Comparison of ENCODE assay signal across 7 cellular contexts in the genomic region with DNA sequence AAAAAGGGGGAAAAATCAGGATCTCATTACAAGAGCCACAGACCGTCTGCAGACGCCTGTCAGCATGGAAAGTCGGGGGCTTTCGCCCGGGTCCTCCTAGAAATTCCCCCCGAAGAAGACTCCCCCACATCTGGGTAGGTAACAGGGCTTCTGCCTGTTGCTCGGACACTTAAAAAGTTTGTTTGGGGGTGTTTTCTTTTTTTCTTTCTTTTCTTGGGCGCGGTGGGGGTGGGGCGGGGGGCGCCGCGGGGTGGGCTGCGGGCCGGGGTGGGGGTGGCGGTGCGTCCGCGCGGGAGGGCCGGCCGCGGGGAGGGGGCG.
DNase-seq lines count a peak whose midpoint lies in the region; ATAC-seq and TF ChIP-seq lines count a peak whose summit lies in the region.

No MANE protein-coding gene starts in this region.

- no peak for DNase-seq in cardiac fibroblast (ENCODE audit: low read depth in 2 of 2)
- DNase-seq in NCI-H2081 (lab: John Stamatoyannopoulos, UW) = no peak
- DNase-seq in activated CD4-positive, alpha-beta T cell treated with anti-CD3 and anti-CD28 coated beads for 48 hours = no peak

- no peaks in the 10 kb centered on the region for H3K36me3 Mint-ChIP-seq in nephron (ENCODE audit: low read depth)

- peaks cover 8% of the 10 kb centered on the region for H3K27me3 Mint-ChIP-seq in nephron (ENCODE audit: low read depth)

- H3K4me1 Mint-ChIP-seq in nephron = peaks cover 17% of the 10 kb centered on the region

- peak overlapping the region; percentile 84 to 97 for H3K4me3 ChIP-seq in cardiac fibroblast (replicated peaks in 1 of 2; ENCODE audit: low read depth in 2 of 2, low read length in 2 of 2)

- ATAC-seq in GM19397 (IDR thresholded peaks at IDR 0.05; ENCODE audit: unreplicated experiment) = peak; percentile 10
- peak; percentile 16 for ATAC-seq in HG03342 (IDR thresholded peaks at IDR 0.05; ENCODE audit: unreplicated experiment)
- no peak for ATAC-seq in HG03139 (IDR thresholded peaks at IDR 0.05; ENCODE audit: unreplicated experiment)

- peaks cover 2% of the 10 kb centered on the region for H3K9me3 Mint-ChIP-seq in nephron

- TF ChIP-seq CTCF in cardiac fibroblast (IDR thresholded peaks at IDR 0.05; ENCODE audit: low read depth, low read length) (no peak), nephron (IDR thresholded peaks at IDR 0.05; ENCODE audit: unreplicated experiment in 3 of 3) (no peak)

- peak overlapping the region; percentile 96 to 99 (median 97) for H3K27ac Mint-ChIP-seq in nephron

- peak overlapping the region; percentile 93 to 100 (median 97) for H3K4me3 Mint-ChIP-seq in nephron
